ENCODE assay signal across 8 cellular contexts in the genomic region with DNA sequence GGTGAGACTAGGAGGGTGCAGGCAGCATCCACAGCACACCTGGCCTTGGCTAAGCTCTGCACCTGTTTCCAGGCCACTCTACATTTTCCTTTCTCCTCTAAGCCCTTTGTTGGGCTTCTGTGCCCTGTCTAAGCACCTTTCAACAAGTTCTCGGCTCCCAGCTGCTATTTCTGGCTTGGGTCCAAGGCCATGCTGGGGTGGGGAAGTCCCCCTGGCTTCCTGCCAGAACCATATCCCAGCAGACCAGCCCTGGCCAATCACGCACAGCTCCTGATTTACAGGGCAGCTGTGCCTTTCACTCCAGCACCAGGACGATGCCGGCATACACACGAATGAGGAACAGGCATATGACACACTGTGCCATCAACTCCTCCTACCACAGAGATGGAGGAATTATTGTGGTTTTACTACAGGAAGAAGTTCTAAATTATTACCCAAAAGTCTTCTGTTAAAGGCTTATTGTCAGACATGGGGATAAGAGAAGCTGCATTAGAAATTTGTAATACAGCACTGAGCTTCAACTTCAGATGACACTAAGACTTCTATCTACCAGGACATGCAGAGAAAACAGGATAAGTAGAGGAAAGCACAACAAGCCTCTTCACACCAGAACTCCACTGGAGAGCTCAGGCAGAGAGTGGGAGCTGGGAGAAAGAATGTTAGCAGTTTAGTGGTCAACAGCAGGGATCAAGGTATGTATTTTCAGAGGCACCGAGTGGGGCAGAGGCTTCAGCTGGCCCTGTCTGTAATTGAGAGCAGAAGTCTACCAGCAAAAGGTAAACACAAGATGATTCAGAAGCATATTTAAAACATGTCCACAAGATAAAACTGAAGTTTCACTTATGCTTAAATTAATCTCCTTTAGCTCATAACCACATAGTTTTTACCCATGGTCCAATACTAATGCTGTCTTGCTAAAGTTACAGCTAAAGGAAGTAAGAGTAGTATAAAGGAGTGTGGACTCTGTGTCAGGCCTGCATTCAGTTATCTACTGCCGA. TPM values are rescaled to one million over a fixed set of nuclear protein-coding genes. Genes with fewer than 3 reads are reported as not detected.
A peak's percentile ranks its signal among the peaks of the same experiment; 100 is the strongest.
DNase-seq lines count a peak whose midpoint lies in the region; ATAC-seq and TF ChIP-seq lines count a peak whose summit lies in the region.

No MANE protein-coding gene starts in this region.

- H3K9me3 ChIP-seq in lower lobe of right lung = no peaks in the 10 kb centered on the region

- H3K27ac ChIP-seq in lower lobe of right lung = peak overlapping the region; percentile 19

- ATAC-seq in HG02938 (IDR thresholded peaks at IDR 0.05; ENCODE audit: unreplicated experiment) (peak; percentile 62), lower lobe of right lung (peak; percentile 92 to 96)

- peaks cover 61% of the 10 kb centered on the region for H3K36me3 ChIP-seq in lower lobe of right lung

- no peak overlapping the region for H3K4me3 ChIP-seq in lower lobe of right lung

- intact Hi-C loops in lower lobe of right lung (cut with DNase I) = no loop called here

- no peak for TF ChIP-seq CTCF in lower lobe of right lung (IDR thresholded peaks at IDR 0.05)

- peaks cover 30% of the 10 kb centered on the region for H3K4me1 ChIP-seq in lower lobe of right lung

- H3K27me3 ChIP-seq in lower lobe of right lung (ENCODE audit: low read depth) = no peaks in the 10 kb centered on the region

- DNase-seq in EL (peak; percentile 62), NCI-H2171 treated with DMSO at 0.1 percent for 48 hours (lab: John Stamatoyannopoulos, UW) (peak; percentile 99), cerebellar cortex (ENCODE audit: low spot score) (peak; percentile 33), lower lobe of right lung (peak; percentile 85), GM19240 (ENCODE audit: insufficient read length, low spot score) (no peak)
- DNase-seq in activated CD4-positive, CD25-positive, alpha-beta regulatory T cell treated with anti-CD3 and anti-CD28 coated beads, Interleukin-2, amount 50 U/mL, for 72 hours = peak; percentile 69
- peak; percentile 42 to 66 (median 62) for DNase-seq in stimulated activated CD4-positive, alpha-beta T cell treated with anti-CD3 and anti-CD28 coated beads, TNF-alpha, amount 100 ng/mL, for 48 hours (ENCODE audit: low read depth in 3 of 3)

RNA-seq across cellular contexts. Expression of gene TRIT1, which starts 37.4 kb away (rescaled TPM):
- total RNA-seq in lower lobe of right lung = 12.3 TPM

RNA-seq across cellular contexts. Expression of gene MYCL, which starts 55.8 kb away (rescaled TPM):
- 3.9 TPM for total RNA-seq in lower lobe of right lung

RNA-seq across cellular contexts. Expression of gene BMP8B, which starts 57.2 kb away (rescaled TPM):
- 1.7 TPM for total RNA-seq in lower lobe of right lung
